Comparison of ENCODE assay signal across 7 cellular contexts in genomic region chr10:31031205-31031665, GRCh38. TPM values are rescaled to one million over a fixed set of nuclear protein-coding genes. Genes with fewer than 3 reads are reported as not detected.
DNase-seq lines count a peak whose midpoint lies in the region; ATAC-seq, FAIRE-seq and TF ChIP-seq lines count a peak whose summit lies in the region.

No MANE protein-coding gene starts in this region.

- H3K27ac Mint-ChIP-seq in HFFc6 (peak overlapping the region; percentile 98), nephron (peak overlapping the region; percentile 34 to 100 (median 99))

- dilution Hi-C loops in endothelial cell of umbilical vein (cut with MboI; ENCODE audit: extremely low pct_ligation_motif_present, low sequenced_read_pairs) = no loop called here

- H3K27ac ChIP-seq in PC-3 (ENCODE audit: low read length) (peak overlapping the region; percentile 95), endothelial cell of umbilical vein (ENCODE audit: insufficient read depth, low read depth, low read length) (peak overlapping the region; percentile 92)

- H3K9me1 ChIP-seq in endothelial cell of umbilical vein (replicated peaks; ENCODE audit: control insufficient read depth, extremely low read depth, insufficient read depth, low read length) = no peaks in the 10 kb centered on the region

- H3K4me1 ChIP-seq in PC-3 (ENCODE audit: insufficient read depth, low read length) (peaks cover 28% of the 10 kb centered on the region), endothelial cell of umbilical vein (ENCODE audit: control insufficient read depth, extremely low read depth, insufficient read depth, low read length) (peaks cover 32% of the 10 kb centered on the region)

- H3K36me3 Mint-ChIP-seq in HFFc6 (ENCODE audit: low read depth) (peaks cover 10% of the 10 kb centered on the region; the same call in 1 of the 2 replicates), nephron (ENCODE audit: low read depth) (no peaks in the 10 kb centered on the region)

- no peak for DNase-seq in HFFc6
- no peak for DNase-seq in PC-3
- DNase-seq in endothelial cell of umbilical vein (ENCODE audit: low read depth, low spot score) = no peak
- DNase-seq in frontal cortex (ENCODE audit: low spot score in 2 of 2) = no peak
- no peak for DNase-seq in cortex of kidney (lab: John Stamatoyannopoulos, UW)

- peak; percentile 76 for FAIRE-seq in endothelial cell of umbilical vein (lab: Jason Lieb, UNC)
- no peak for FAIRE-seq in frontal cortex (lab: Jason Lieb, UNC)

- no peaks in the 10 kb centered on the region; the same call in 1 of the 2 replicates for H3K27me3 Mint-ChIP-seq in HFFc6 (ENCODE audit: insufficient read depth)
- no peaks in the 10 kb centered on the region for H3K27me3 Mint-ChIP-seq in nephron (ENCODE audit: low read depth)

- H3K4me3 Mint-ChIP-seq in HFFc6 (peak overlapping the region; percentile 88), nephron (peak overlapping the region; percentile 88 to 89 (median 89))

- TF ChIP-seq CTCF in HFFc6 (IDR thresholded peaks at IDR 0.05) (no peak; the same call in 1 of the 2 replicates), PC-3 (conservative IDR thresholded peaks at IDR 0.05; ENCODE audit: low read depth, low read length) (no peak), endothelial cell of umbilical vein (IDR thresholded peaks at IDR 0.05; ENCODE audit: extremely low read depth in 1 of 2, insufficient read depth in 1 of 2, low read depth in 1 of 2, low read length in 2 of 2) (no peak), nephron (IDR thresholded peaks at IDR 0.05; ENCODE audit: unreplicated experiment in 3 of 3) (no peak)

- H3K9me3 Mint-ChIP-seq in HFFc6 (no peaks in the 10 kb centered on the region), nephron (no peaks in the 10 kb centered on the region)

- CTCF ChIA-PET in PC-3 (lab: Charles Lee) = interaction anchor here (0.5 to 1.0 kb wide), 3 partner anchors 136 to 323 kb away, joined by 3 to 5 read pairs (median 3); no protein-coding TSS in a partner anchor
- CTCF ChIA-PET in endothelial cell of umbilical vein (lab: Charles Lee) = interaction anchor here (0.7 to 2.6 kb wide), 19 partner anchors 9 to 739 kb away, joined by 3 to 32 read pairs (median 4); no protein-coding TSS in a partner anchor

- H3K4me1 Mint-ChIP-seq in HFFc6 (ENCODE audit: low read depth) = peaks cover 67% of the 10 kb centered on the region
- peaks cover 50% of the 10 kb centered on the region for H3K4me1 Mint-ChIP-seq in nephron

- H3K36me3 ChIP-seq in PC-3 (ENCODE audit: low read depth, low read length) = no peaks in the 10 kb centered on the region
- no peaks in the 10 kb centered on the region for H3K36me3 ChIP-seq in endothelial cell of umbilical vein (ENCODE audit: control insufficient read depth in 2 of 2, extremely low read depth in 1 of 2, insufficient read depth in 2 of 2, low read length in 2 of 2)

- H3K9me3 ChIP-seq in PC-3 (ENCODE audit: low read length) = no peaks in the 10 kb centered on the region
- H3K9me3 ChIP-seq in endothelial cell of umbilical vein (replicated peaks; ENCODE audit: control insufficient read depth, insufficient read depth, low read length) = no peaks in the 10 kb centered on the region

- H4K20me1 ChIP-seq in PC-3 (ENCODE audit: low read length) (no peaks in the 10 kb centered on the region), endothelial cell of umbilical vein (replicated peaks; ENCODE audit: control insufficient read depth, extremely low read depth, insufficient read depth, low read length) (no peaks in the 10 kb centered on the region)

- H3K79me2 ChIP-seq in PC-3 (ENCODE audit: low read length) (0 out of 2 replicates have a peak, but pooled peaks cover 3% of the 10 kb centered on the region), endothelial cell of umbilical vein (ENCODE audit: control insufficient read depth, insufficient read depth, low read length) (no peaks in the 10 kb centered on the region)

- H3K4me3 ChIP-seq in PC-3 (ENCODE audit: low read length) (peak overlapping the region; percentile 72), endothelial cell of umbilical vein (replicated peaks in 1 of 3; ENCODE audit: insufficient read depth in 1 of 3, low read depth in 1 of 3, low read length in 3 of 3) (peak overlapping the region in 2 of 3 experiments; percentile 50 to 54)

- no peaks in the 10 kb centered on the region for H3F3A ChIP-seq in PC-3 (ENCODE audit: low read length, unreplicated experiment)

- intact Hi-C loops in PC-3 (cut with micrococcal nuclease) = loop anchor here (5.0 to 10.0 kb wide), 3 partner anchors 249 to 364 kb away; no protein-coding TSS in a partner anchor
- intact Hi-C loops in endothelial cell of umbilical vein (cut with micrococcal nuclease) = loop anchor here (1.0 to 10.0 kb wide), 9 partner anchors 20 to 774 kb away; no protein-coding TSS in a partner anchor

- no peak for TF ChIP-seq POLR2A in endothelial cell of umbilical vein (IDR thresholded peaks at IDR 0.05; ENCODE audit: low read depth, low read length)

- H2AFZ ChIP-seq in PC-3 (ENCODE audit: low read length) = peak overlapping the region; percentile 97
- H2AFZ ChIP-seq in endothelial cell of umbilical vein (ENCODE audit: low read depth, low read length) = peak overlapping the region; percentile 29

- ATAC-seq in GM18861 (IDR thresholded peaks at IDR 0.05; ENCODE audit: unreplicated experiment) = peak; percentile 77
- peak; percentile 62 for ATAC-seq in PC-3

- H3K9me2 ChIP-seq in PC-3 (replicated peaks; ENCODE audit: low read length) = no peaks in the 10 kb centered on the region

- BruUV-seq in PC-3 (replicated peaks; lab: Mats Ljungman, UMichigan) (TSS peak; percentile 75), endothelial cell of umbilical vein (replicated peaks; lab: Mats Ljungman, UMichigan) (TSS peak; percentile 73)

- H3K9ac ChIP-seq in PC-3 (ENCODE audit: low read length) (peak overlapping the region; percentile 95), endothelial cell of umbilical vein (replicated peaks; ENCODE audit: extremely low read depth, insufficient read depth, low read length) (peak overlapping the region; percentile 77)

- H3K27me3 ChIP-seq in PC-3 (ENCODE audit: low read length) = no peaks in the 10 kb centered on the region
- H3K27me3 ChIP-seq in endothelial cell of umbilical vein (ENCODE audit: control insufficient read depth in 2 of 2, insufficient read depth in 2 of 2, low read length in 2 of 2) = no peaks in the 10 kb centered on the region

- H3K4me2 ChIP-seq in PC-3 (ENCODE audit: low read length) (peak overlapping the region; percentile 96), endothelial cell of umbilical vein (ENCODE audit: insufficient read depth, low read length) (peak overlapping the region; percentile 85)

- POLR2A ChIA-PET in PC-3 (lab: Charles Lee; ENCODE audit: unreplicated experiment) (interaction anchor here (0.5 to 0.9 kb wide), 9 partner anchors 9 to 866 kb away, joined by 3 to 14 read pairs (median 4); no protein-coding TSS in a partner anchor), endothelial cell of umbilical vein (lab: Charles Lee) (interaction anchor here (0.9 to 1.4 kb wide), 8 partner anchors 21 to 666 kb away, joined by 3 to 10 read pairs (median 4); no protein-coding TSS in a partner anchor)

TF ChIP-seq in endothelial cell of umbilical vein, 7 proteins besides CTCF, POLR2A, EP300 and RAD21:
- no peak for TF ChIP-seq MAX (IDR thresholded peaks at IDR 0.05; ENCODE audit: insufficient read depth, insufficient read length)
- no peak for TF ChIP-seq GATA2 (IDR thresholded peaks at IDR 0.05; ENCODE audit: insufficient read depth, insufficient read length, low read depth, low read length)
- TF ChIP-seq JUN (IDR thresholded peaks at IDR 0.05; ENCODE audit: borderline replicate concordance, insufficient read depth, insufficient read length, low read depth) = no peak
- no peak for TF ChIP-seq MYC (IDR thresholded peaks at IDR 0.05; ENCODE audit: low read depth, low read length)
- no peak for TF ChIP-seq POLR2AphosphoS5 (IDR thresholded peaks at IDR 0.05; ENCODE audit: insufficient read depth, low read depth, low read length)
- TF ChIP-seq FOS (IDR thresholded peaks at IDR 0.05; ENCODE audit: borderline replicate concordance, insufficient read depth, low read length) = no peak
TF ChIP-seq in endothelial cell of umbilical vein: peak in this region for 0.

RNA-seq across cellular contexts. Expression of gene ZNF438, which starts 0.4 kb away (rescaled TPM):
- 1 to 10 TPM; 3.0 to 4.6 (median 3.9) TPM for total RNA-seq in HFFc6 (2021; fragmentation: NEBNext Ultra II Directional; extraction: Animal tissue kit (Norgen Biotek cat#: 25700))
- 0.98 and 2.4 TPM in 2 replicates for total RNA-seq in PC-3 (2014; rRNA removed)
- total RNA-seq in endothelial cell of umbilical vein = 11.2 and 15.1 TPM in 2 replicates
- 7.2 and 7.5 TPM in 2 replicates for polyA plus RNA-seq in endothelial cell of umbilical vein
- polyA plus RNA-seq in endothelial cell of umbilical vein (2011; cell fraction: cytosol; rRNA removed) = 8.9 and 9.4 TPM in 2 replicates
- 16.9 and 17.5 TPM in 2 replicates for polyA plus RNA-seq in endothelial cell of umbilical vein (2011; cell fraction: nucleus; rRNA removed)
- 8.6 and 12.8 TPM in 2 replicates for polyA plus RNA-seq in endothelial cell of umbilical vein (2012)
- polyA minus RNA-seq in endothelial cell of umbilical vein = 15.2 and 17.3 TPM in 2 replicates
- 1.1 TPM for polyA minus RNA-seq in endothelial cell of umbilical vein (2011; cell fraction: cytosol; rRNA and poly(A)+ RNA removed)
- polyA minus RNA-seq in endothelial cell of umbilical vein (2011; cell fraction: nucleus; rRNA and poly(A)+ RNA removed) = 13.2 and 19.9 TPM in 2 replicates
- total RNA-seq in frontal cortex = 2.9 TPM
